ENCODE assay signal across 8 cellular contexts in genomic region chr18:79068946-79069791, GRCh38. TPM values are rescaled to one million over a fixed set of nuclear protein-coding genes. Genes with fewer than 3 reads are reported as not detected.
DNase-seq lines count a peak whose midpoint lies in the region; ATAC-seq and TF ChIP-seq lines count a peak whose summit lies in the region.

A gene with protein sequence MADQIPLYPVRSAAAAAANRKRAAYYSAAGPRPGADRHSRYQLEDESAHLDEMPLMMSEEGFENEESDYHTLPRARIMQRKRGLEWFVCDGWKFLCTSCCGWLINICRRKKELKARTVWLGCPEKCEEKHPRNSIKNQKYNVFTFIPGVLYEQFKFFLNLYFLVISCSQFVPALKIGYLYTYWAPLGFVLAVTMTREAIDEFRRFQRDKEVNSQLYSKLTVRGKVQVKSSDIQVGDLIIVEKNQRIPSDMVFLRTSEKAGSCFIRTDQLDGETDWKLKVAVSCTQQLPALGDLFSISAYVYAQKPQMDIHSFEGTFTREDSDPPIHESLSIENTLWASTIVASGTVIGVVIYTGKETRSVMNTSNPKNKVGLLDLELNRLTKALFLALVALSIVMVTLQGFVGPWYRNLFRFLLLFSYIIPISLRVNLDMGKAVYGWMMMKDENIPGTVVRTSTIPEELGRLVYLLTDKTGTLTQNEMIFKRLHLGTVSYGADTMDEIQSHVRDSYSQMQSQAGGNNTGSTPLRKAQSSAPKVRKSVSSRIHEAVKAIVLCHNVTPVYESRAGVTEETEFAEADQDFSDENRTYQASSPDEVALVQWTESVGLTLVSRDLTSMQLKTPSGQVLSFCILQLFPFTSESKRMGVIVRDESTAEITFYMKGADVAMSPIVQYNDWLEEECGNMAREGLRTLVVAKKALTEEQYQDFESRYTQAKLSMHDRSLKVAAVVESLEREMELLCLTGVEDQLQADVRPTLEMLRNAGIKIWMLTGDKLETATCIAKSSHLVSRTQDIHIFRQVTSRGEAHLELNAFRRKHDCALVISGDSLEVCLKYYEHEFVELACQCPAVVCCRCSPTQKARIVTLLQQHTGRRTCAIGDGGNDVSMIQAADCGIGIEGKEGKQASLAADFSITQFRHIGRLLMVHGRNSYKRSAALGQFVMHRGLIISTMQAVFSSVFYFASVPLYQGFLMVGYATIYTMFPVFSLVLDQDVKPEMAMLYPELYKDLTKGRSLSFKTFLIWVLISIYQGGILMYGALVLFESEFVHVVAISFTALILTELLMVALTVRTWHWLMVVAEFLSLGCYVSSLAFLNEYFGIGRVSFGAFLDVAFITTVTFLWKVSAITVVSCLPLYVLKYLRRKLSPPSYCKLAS (plus strand): TSS chr18:79069394. CDS start chr18:79069411, 17 bp downstream.

- DNase-seq in AML-193 (lab: John Stamatoyannopoulos, UW) (peak; percentile 84 to 91), NCI-H524 (lab: John Stamatoyannopoulos, UW) (peak; percentile 84 to 91), choroid plexus epithelial cell (ENCODE audit: low read depth) (peak; percentile 99), kidney tubule cell (ENCODE audit: low spot score) (peak; percentile 97)
- peak; percentile 99 for DNase-seq in activated CD4-positive, alpha-beta T cell treated with anti-CD3 and anti-CD28 coated beads for 36 hours
- DNase-seq in stimulated activated CD4-positive, alpha-beta T cell treated with anti-CD3 and anti-CD28 coated beads, Interleukin-1b, Interleukin-23, amount 100 ng/mL, for 24 hours (ENCODE audit: low read depth in 4 of 4, low spot score in 1 of 4), result peak; percentile 93 to 99 (median 98)

- peak within 1 kb of the TSS; percentile 77 for H3K4me3 ChIP-seq in choroid plexus epithelial cell (ENCODE audit: low read depth, low read length)

- H3K27me3 Mint-ChIP-seq in activated CD4-positive, alpha-beta T cell treated with anti-CD3 and anti-CD28 coated beads for 36 hours, result peaks cover 11% of the 10 kb centered on the region

- peaks cover 49% of the 10 kb centered on the region for H3K36me3 Mint-ChIP-seq in activated CD4-positive, alpha-beta T cell treated with anti-CD3 and anti-CD28 coated beads for 36 hours (ENCODE audit: low read depth)

- H3K27ac Mint-ChIP-seq in activated CD4-positive, alpha-beta T cell treated with anti-CD3 and anti-CD28 coated beads for 36 hours, result peak within 1 kb of the TSS; percentile 99

- peaks cover 23% of the 10 kb centered on the region for H3K9me3 Mint-ChIP-seq in activated CD4-positive, alpha-beta T cell treated with anti-CD3 and anti-CD28 coated beads for 36 hours (ENCODE audit: low read depth)

- CTCF ChIA-PET in activated CD4-positive, alpha-beta T cell treated with anti-CD3 and anti-CD28 coated beads for 36 hours (lab: Charles Lee), result interaction anchor here (1.2 kb wide), 1 partner anchor 1090 kb away, joined by 3 read pairs; no protein-coding TSS in a partner anchor

- POLR2A ChIA-PET in activated CD4-positive, alpha-beta T cell treated with anti-CD3 and anti-CD28 coated beads for 36 hours (lab: Charles Lee), result interaction anchor here (1.1 kb wide), 1 partner anchor 611 kb away, joined by 3 read pairs; no protein-coding TSS in a partner anchor

- peak; percentile 23 for TF ChIP-seq CTCF in choroid plexus epithelial cell (conservative IDR thresholded peaks at IDR 0.05; ENCODE audit: low read depth, low read length)

- H3K4me3 Mint-ChIP-seq in activated CD4-positive, alpha-beta T cell treated with anti-CD3 and anti-CD28 coated beads for 36 hours, result peak within 1 kb of the TSS; percentile 87

- ATAC-seq in GM19035 (IDR thresholded peaks at IDR 0.05; ENCODE audit: unreplicated experiment), result peak; percentile 86
- peak; percentile 85 for ATAC-seq in HG03354 (IDR thresholded peaks at IDR 0.05; ENCODE audit: poor library complexity, severe bottlenecking, unreplicated experiment)
- ATAC-seq in activated CD4-positive, alpha-beta T cell treated with anti-CD3 and anti-CD28 coated beads for 36 hours, result peak; percentile 83

- H3K4me1 Mint-ChIP-seq in activated CD4-positive, alpha-beta T cell treated with anti-CD3 and anti-CD28 coated beads for 36 hours, result peaks cover 38% of the 10 kb centered on the region

- intact Hi-C loops in activated CD4-positive, alpha-beta T cell treated with anti-CD3 and anti-CD28 coated beads for 36 hours (cut with DNase I, micrococcal nuclease), result loop anchor here (1.0 to 5.0 kb wide), 8 partner anchors 88 to 1040 kb away; partner anchors contain the start of genes RBFA (in 2 of the 2), ADNP2 (in 1 of the 2), NFATC1 (in 1 of the 2) and SLC66A2 (in 1 of the 2)

RNA-seq across cellular contexts. Expression of the gene that starts here (rescaled TPM):
- 10 to 100 TPM; 19.4 to 20.8 TPM for total RNA-seq in activated CD4-positive, alpha-beta T cell treated with anti-CD3 and anti-CD28 coated beads for 36 hours

Comparison
In these comparisons a context has a peak if more than half of its experiments do, and no peak if none do; other contexts are left out.
1. Peak in every context shown above with its lines: DNase-seq, ATAC-seq and H3K4me3 ChIP-seq.